ENCODE assay signal across 24 cellular contexts in the genomic region with DNA sequence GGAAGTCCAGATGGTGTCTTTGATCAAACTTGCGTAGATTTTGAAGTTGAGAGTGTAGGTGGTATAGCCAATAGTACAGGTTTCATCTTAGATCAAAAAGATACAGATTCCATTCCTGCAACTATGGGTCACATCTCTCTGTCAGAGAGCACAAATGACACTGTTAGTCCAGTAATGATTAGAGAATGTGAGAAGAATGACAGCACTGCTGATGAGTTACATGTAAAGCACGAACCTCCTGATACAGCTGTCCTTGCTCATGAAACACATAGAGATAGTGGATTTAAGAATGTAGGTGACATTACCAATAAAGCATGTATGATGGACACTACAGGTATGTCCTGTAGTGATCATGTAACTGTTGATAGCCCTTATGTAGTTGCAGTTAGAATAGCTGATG. TPM values are rescaled to one million over a fixed set of nuclear protein-coding genes. Genes with fewer than 3 reads are reported as not detected.
DNase-seq lines count a peak whose midpoint lies in the region; ATAC-seq, FAIRE-seq and TF ChIP-seq lines count a peak whose summit lies in the region.
"Had no signal": no experiment of that assay in that cellular context is flagged by ENCODE, and none has a peak within 500 bp of the region (broad histone marks: within the 10 kb centered on the region; RNA-seq: fewer than 3 reads in every experiment).

No MANE protein-coding gene starts in this region.

- no peak overlapping the region for H3K27ac ChIP-seq in HCT116 (ENCODE audit: low read depth, low read length)
- no peak overlapping the region for H3K27ac ChIP-seq in endothelial cell of umbilical vein (ENCODE audit: insufficient read depth, low read depth, low read length)
- H3K27ac ChIP-seq: 22Rv1; BLaER1 treated with 17β-estradiol and CSF1 and Interleukin-3, amounts not matched to agents 10 nM and 100 nM had no signal

- H3K4me2 ChIP-seq in HCT116 (ENCODE audit: low read length) (no peak overlapping the region), endothelial cell of umbilical vein (ENCODE audit: insufficient read depth, low read length) (no peak overlapping the region)
- H3K4me2 ChIP-seq: BLaER1 treated with 17β-estradiol and CSF1 and Interleukin-3, amounts not matched to agents 10 nM and 100 nM had no signal

- BruUV-seq in HCT116 (replicated peaks; lab: Mats Ljungman, UMichigan) (TSS peak; percentile 35), endothelial cell of umbilical vein (replicated peaks; lab: Mats Ljungman, UMichigan) (TSS peak; percentile 16)

- no peaks in the 10 kb centered on the region for H3K4me1 ChIP-seq in HCT116 (ENCODE audit: control insufficient read depth in 1 of 2, insufficient read depth in 2 of 2, low read length in 2 of 2)
- H3K4me1 ChIP-seq in endothelial cell of umbilical vein (ENCODE audit: control insufficient read depth, extremely low read depth, insufficient read depth, low read length), result no peaks in the 10 kb centered on the region
- H3K4me1 ChIP-seq: BLaER1 treated with 17β-estradiol and CSF1 and Interleukin-3, amounts not matched to agents 10 nM and 100 nM had no signal

- H3K9me2 ChIP-seq in HCT116 (ENCODE audit: insufficient read depth), result no peaks in the 10 kb centered on the region

- no peak overlapping the region for H3K27ac Mint-ChIP-seq in activated CD4-positive, alpha-beta T cell treated with anti-CD3 and anti-CD28 coated beads for 36 hours
- H3K27ac Mint-ChIP-seq in activated CD4-positive, alpha-beta T cell treated with anti-CD3 and anti-CD28 coated beads, Interleukin-2, amount 10 ng/mL, durations not matched to agents 7 days and 5 days, result no peak overlapping the region
- H3K27ac Mint-ChIP-seq in stimulated activated effector memory CD8-positive, alpha-beta T cell treated with anti-CD3 and anti-CD28 coated beads, Interleukin-12 subunit alpha, Interleukin-12 subunit beta, amount 100 ng/mL, for 72 hours, result no peak overlapping the region

- intact Hi-C loops in activated CD4-positive, alpha-beta T cell treated with anti-CD3 and anti-CD28 coated beads for 36 hours (cut with DNase I, micrococcal nuclease), result no loop called here
- intact Hi-C loops in HCT116 (cut with micrococcal nuclease), result no loop called here
- intact Hi-C loops in endothelial cell of umbilical vein (cut with micrococcal nuclease), result no loop called here

- dilution Hi-C loops in endothelial cell of umbilical vein (cut with MboI; ENCODE audit: extremely low pct_ligation_motif_present, low sequenced_read_pairs), result no loop called here

- ATAC-seq in activated CD4-positive, alpha-beta T cell treated with anti-CD3 and anti-CD28 coated beads for 36 hours, result peak; percentile 47
- ATAC-seq in HCT116 (no peak), HG03095 (IDR thresholded peaks at IDR 0.05; ENCODE audit: unreplicated experiment) (no peak)
- peak; percentile 75 for ATAC-seq in stimulated activated effector memory CD8-positive, alpha-beta T cell treated with anti-CD3 and anti-CD28 coated beads, Interleukin-12 subunit alpha, Interleukin-12 subunit beta, amount 100 ng/mL, for 72 hours
- ATAC-seq: K562, Panc1, SK-N-SH treated with all-trans-retinoic acid at 6 μM for 48 hours had no signal

- H3K36me3 Mint-ChIP-seq in activated CD4-positive, alpha-beta T cell treated with anti-CD3 and anti-CD28 coated beads for 36 hours (ENCODE audit: low read depth), result peaks cover 35% of the 10 kb centered on the region
- H3K36me3 Mint-ChIP-seq in activated CD4-positive, alpha-beta T cell treated with anti-CD3 and anti-CD28 coated beads, Interleukin-2, amount 10 ng/mL, durations not matched to agents 7 days and 5 days (ENCODE audit: low read depth), result peaks cover 43% of the 10 kb centered on the region
- peaks cover 39% of the 10 kb centered on the region for H3K36me3 Mint-ChIP-seq in stimulated activated effector memory CD8-positive, alpha-beta T cell treated with anti-CD3 and anti-CD28 coated beads, Interleukin-12 subunit alpha, Interleukin-12 subunit beta, amount 100 ng/mL, for 72 hours

- no peaks in the 10 kb centered on the region for H3K9me1 ChIP-seq in endothelial cell of umbilical vein (replicated peaks; ENCODE audit: control insufficient read depth, extremely low read depth, insufficient read depth, low read length)

- H2AFZ ChIP-seq in HCT116 (ENCODE audit: low read depth, low read length, poor library complexity, severe bottlenecking) (no peak overlapping the region), endothelial cell of umbilical vein (ENCODE audit: low read depth, low read length) (no peak overlapping the region)

- no peaks in the 10 kb centered on the region for H3K27me3 ChIP-seq in HCT116 (ENCODE audit: insufficient read depth, low read length)
- H3K27me3 ChIP-seq in endothelial cell of umbilical vein (ENCODE audit: control insufficient read depth in 2 of 2, insufficient read depth in 2 of 2, low read length in 2 of 2), result no peaks in the 10 kb centered on the region
- H3K27me3 ChIP-seq: BLaER1 treated with 17β-estradiol and CSF1 and Interleukin-3, amounts not matched to agents 10 nM and 100 nM had no signal

- DNase-seq in activated CD4-positive, alpha-beta T cell treated with anti-CD3 and anti-CD28 coated beads for 36 hours, result no peak
- DNase-seq in activated CD4-positive, alpha-beta T cell treated with anti-CD3 and anti-CD28 coated beads, Interleukin-2, amount 10 ng/mL, durations not matched to agents 7 days and 5 days, result no peak
- DNase-seq in HCT116 (ENCODE audit: low read depth, low spot score) (no peak), endothelial cell of umbilical vein (ENCODE audit: low read depth, low spot score) (no peak), superior temporal gyrus (ENCODE audit: extremely low spot score) (no peak), dedifferentiated amniotic fluid mesenchymal stem cell (ENCODE audit: extremely low spot score) (no peak)
- no peak for DNase-seq in stimulated activated effector memory CD8-positive, alpha-beta T cell treated with anti-CD3 and anti-CD28 coated beads, Interleukin-12 subunit alpha, Interleukin-12 subunit beta, amount 100 ng/mL, for 72 hours (ENCODE audit: low spot score in 2 of 2)
- DNase-seq: CD4-positive, alpha-beta memory T cell; DND-41; GDM1; NCI-H1092 treated with DMSO at 0.1 percent for 48 hours; NCI-H146; NCI-H2029; NCI-H226; NCI-H524; NCI-H774 had no signal

- H3K9me3 Mint-ChIP-seq in activated CD4-positive, alpha-beta T cell treated with anti-CD3 and anti-CD28 coated beads for 36 hours (ENCODE audit: low read depth), result no peaks in the 10 kb centered on the region
- H3K9me3 Mint-ChIP-seq in activated CD4-positive, alpha-beta T cell treated with anti-CD3 and anti-CD28 coated beads, Interleukin-2, amount 10 ng/mL, durations not matched to agents 7 days and 5 days, result no peaks in the 10 kb centered on the region
- H3K9me3 Mint-ChIP-seq in stimulated activated effector memory CD8-positive, alpha-beta T cell treated with anti-CD3 and anti-CD28 coated beads, Interleukin-12 subunit alpha, Interleukin-12 subunit beta, amount 100 ng/mL, for 72 hours, result no peaks in the 10 kb centered on the region
- H3K9me3 Mint-ChIP-seq: CD4-positive, alpha-beta memory T cell had no signal

- no peak for TF ChIP-seq POLR2A in HCT116 (IDR thresholded peaks at IDR 0.05; ENCODE audit: borderline replicate concordance, extremely low read depth, insufficient read depth, insufficient read length)
- TF ChIP-seq POLR2A in endothelial cell of umbilical vein (IDR thresholded peaks at IDR 0.05; ENCODE audit: low read depth, low read length), result no peak

- H3K9ac ChIP-seq in HCT116 (ENCODE audit: low read length), result no peak overlapping the region
- H3K9ac ChIP-seq in endothelial cell of umbilical vein (replicated peaks; ENCODE audit: extremely low read depth, insufficient read depth, low read length), result no peak overlapping the region
- H3K9ac ChIP-seq: BLaER1 treated with 17β-estradiol and CSF1 and Interleukin-3, amounts not matched to agents 10 nM and 100 nM had no signal

- RAD21 ChIA-PET in HCT116 (lab: Charles Lee; ENCODE audit: low non-redundant PET in 1 of 2, low total read pairs in 2 of 2, uncharacterized antibody in 2 of 2, unreplicated experiment in 2 of 2), result no interaction called here

- no peak overlapping the region for H3K4me3 Mint-ChIP-seq in activated CD4-positive, alpha-beta T cell treated with anti-CD3 and anti-CD28 coated beads for 36 hours
- H3K4me3 Mint-ChIP-seq in activated CD4-positive, alpha-beta T cell treated with anti-CD3 and anti-CD28 coated beads, Interleukin-2, amount 10 ng/mL, durations not matched to agents 7 days and 5 days, result no peak overlapping the region
- no peak overlapping the region for H3K4me3 Mint-ChIP-seq in stimulated activated effector memory CD8-positive, alpha-beta T cell treated with anti-CD3 and anti-CD28 coated beads, Interleukin-12 subunit alpha, Interleukin-12 subunit beta, amount 100 ng/mL, for 72 hours

- POLR2A ChIA-PET in activated CD4-positive, alpha-beta T cell treated with anti-CD3 and anti-CD28 coated beads for 36 hours (lab: Charles Lee), result interaction anchor here (0.5 kb wide), 1 partner anchor 200 kb away, joined by 3 read pairs; no protein-coding TSS in a partner anchor
- POLR2A ChIA-PET in activated CD4-positive, alpha-beta T cell treated with anti-CD3 and anti-CD28 coated beads, Interleukin-2, amount 10 ng/mL, durations not matched to agents 7 days and 5 days (lab: Charles Lee), result no interaction called here
- POLR2A ChIA-PET in HCT116 (lab: Charles Lee), result no interaction called here
- POLR2A ChIA-PET in endothelial cell of umbilical vein (lab: Charles Lee), result no interaction called here

- H4K20me1 ChIP-seq in HCT116 (ENCODE audit: insufficient read depth) (no peaks in the 10 kb centered on the region), endothelial cell of umbilical vein (replicated peaks; ENCODE audit: control insufficient read depth, extremely low read depth, insufficient read depth, low read length) (no peaks in the 10 kb centered on the region)

- H3K9me3 ChIP-seq in HCT116 (ENCODE audit: control insufficient read depth in 1 of 2, insufficient read depth in 1 of 2, low read depth in 1 of 2, low read length in 2 of 2) (no peaks in the 10 kb centered on the region), endothelial cell of umbilical vein (replicated peaks; ENCODE audit: control insufficient read depth, insufficient read depth, low read length) (no peaks in the 10 kb centered on the region)
- H3K9me3 ChIP-seq: BLaER1 treated with 17β-estradiol and CSF1 and Interleukin-3, amounts not matched to agents 10 nM and 100 nM had no signal

- TF ChIP-seq RAD21 in HCT116 (IDR thresholded peaks at IDR 0.05; ENCODE audit: low read depth), result no peak

- CTCF ChIA-PET in activated CD4-positive, alpha-beta T cell treated with anti-CD3 and anti-CD28 coated beads for 36 hours (lab: Charles Lee), result no interaction called here
- CTCF ChIA-PET in activated CD4-positive, alpha-beta T cell treated with anti-CD3 and anti-CD28 coated beads, Interleukin-2, amount 10 ng/mL, durations not matched to agents 7 days and 5 days (lab: Charles Lee), result no interaction called here
- CTCF ChIA-PET in HCT116 (lab: Charles Lee), result no interaction called here
- CTCF ChIA-PET in endothelial cell of umbilical vein (lab: Charles Lee), result interaction anchor here (0.5 to 1.8 kb wide), 2 partner anchors 39 to 78 kb away, joined by 3 to 6 read pairs; no protein-coding TSS in a partner anchor

- no peaks in the 10 kb centered on the region for H3K27me3 Mint-ChIP-seq in activated CD4-positive, alpha-beta T cell treated with anti-CD3 and anti-CD28 coated beads for 36 hours
- H3K27me3 Mint-ChIP-seq in activated CD4-positive, alpha-beta T cell treated with anti-CD3 and anti-CD28 coated beads, Interleukin-2, amount 10 ng/mL, durations not matched to agents 7 days and 5 days, result no peaks in the 10 kb centered on the region
- H3K27me3 Mint-ChIP-seq: CD4-positive, alpha-beta memory T cell had no signal

- H3K36me3 ChIP-seq in HCT116 (ENCODE audit: control insufficient read depth in 1 of 2, insufficient read depth in 2 of 2, low read length in 2 of 2) (peaks cover 3 to 6% of the 10 kb centered on the region in 2 experiments; a peak in 2 of 4 replicates), endothelial cell of umbilical vein (ENCODE audit: control insufficient read depth in 2 of 2, extremely low read depth in 1 of 2, insufficient read depth in 2 of 2, low read length in 2 of 2) (peaks cover 0 to 2% of the 10 kb centered on the region in 2 experiments)

- TF ChIP-seq CTCF in HCT116 (IDR thresholded peaks at IDR 0.05 in 2 of 3, conservative IDR thresholded peaks at IDR 0.05 in 1 of 3; ENCODE audit: borderline replicate concordance in 1 of 3, insufficient read depth in 1 of 3, low read depth in 2 of 3, low read length in 2 of 3) (no peak), endothelial cell of umbilical vein (IDR thresholded peaks at IDR 0.05; ENCODE audit: extremely low read depth in 1 of 2, insufficient read depth in 1 of 2, low read depth in 1 of 2, low read length in 2 of 2) (no peak)

- FAIRE-seq in endothelial cell of umbilical vein (lab: Jason Lieb, UNC), result no peak
- FAIRE-seq: GM19239, H1, K562 had no signal

- H3K4me3 ChIP-seq in HCT116 (replicated peaks in 1 of 2; ENCODE audit: low read depth in 1 of 2, low read length in 2 of 2), result no peak overlapping the region
- H3K4me3 ChIP-seq in endothelial cell of umbilical vein (replicated peaks in 1 of 3; ENCODE audit: insufficient read depth in 1 of 3, low read depth in 1 of 3, low read length in 3 of 3), result no peak overlapping the region
- H3K4me3 ChIP-seq: BLaER1 treated with 17β-estradiol and CSF1 and Interleukin-3, amounts not matched to agents 10 nM and 100 nM; K562 had no signal

- H3K4me1 Mint-ChIP-seq in activated CD4-positive, alpha-beta T cell treated with anti-CD3 and anti-CD28 coated beads for 36 hours, result peaks cover 40% of the 10 kb centered on the region
- H3K4me1 Mint-ChIP-seq in activated CD4-positive, alpha-beta T cell treated with anti-CD3 and anti-CD28 coated beads, Interleukin-2, amount 10 ng/mL, durations not matched to agents 7 days and 5 days, result no peaks in the 10 kb centered on the region
- peaks cover 43% of the 10 kb centered on the region for H3K4me1 Mint-ChIP-seq in stimulated activated effector memory CD8-positive, alpha-beta T cell treated with anti-CD3 and anti-CD28 coated beads, Interleukin-12 subunit alpha, Interleukin-12 subunit beta, amount 100 ng/mL, for 72 hours

- H3K79me2 ChIP-seq in HCT116 (ENCODE audit: insufficient read depth, low read length) (no peaks in the 10 kb centered on the region), endothelial cell of umbilical vein (ENCODE audit: control insufficient read depth, insufficient read depth, low read length) (peaks cover 2% of the 10 kb centered on the region)

RNA-seq across cellular contexts. Expression of gene LOXL4, which starts 59.1 kb away (rescaled TPM):
- not detected for total RNA-seq in activated CD4-positive, alpha-beta T cell treated with anti-CD3 and anti-CD28 coated beads for 36 hours
- total RNA-seq in activated CD4-positive, alpha-beta T cell treated with anti-CD3 and anti-CD28 coated beads, Interleukin-2, amount 10 ng/mL, durations not matched to agents 7 days and 5 days, result not detected
- total RNA-seq in HCT116 (2021; ENCODE audit: unreplicated experiment), result 1.3 TPM
- polyA plus RNA-seq in HCT116 (2012), result 1.8 and 2.2 TPM in 2 replicates
- total RNA-seq in endothelial cell of umbilical vein, result 0.92 and 1.4 TPM in 2 replicates
- 1.8 and 1.9 TPM in 2 replicates for polyA plus RNA-seq in endothelial cell of umbilical vein
- polyA plus RNA-seq in endothelial cell of umbilical vein (2011; cell fraction: cytosol; rRNA removed), result 1.3 and 1.9 TPM in 2 replicates
- 1.6 and 1.8 TPM in 2 replicates for polyA plus RNA-seq in endothelial cell of umbilical vein (2011; cell fraction: nucleus; rRNA removed)
- 1.4 and 2.2 TPM in 2 replicates for polyA plus RNA-seq in endothelial cell of umbilical vein (2012)
- 1.5 and 3.2 TPM in 2 replicates for polyA minus RNA-seq in endothelial cell of umbilical vein
- polyA minus RNA-seq in endothelial cell of umbilical vein (2011; cell fraction: cytosol; rRNA and poly(A)+ RNA removed), result not detected
- polyA minus RNA-seq in endothelial cell of umbilical vein (2011; cell fraction: nucleus; rRNA and poly(A)+ RNA removed), result 0.58 and 0.67 TPM in 2 replicates
- total RNA-seq: CD4-positive, alpha-beta memory T cell had no signal

Comparison
In these comparisons a context has a peak if more than half of its experiments do, and no peak if none do; other contexts are left out.
1. ATAC-seq: peak in activated CD4-positive, alpha-beta T cell treated with anti-CD3 and anti-CD28 coated beads for 36 hours (single experiment) and stimulated activated effector memory CD8-positive, alpha-beta T cell treated with anti-CD3 and anti-CD28 coated beads, Interleukin-12 subunit alpha, Interleukin-12 subunit beta, amount 100 ng/mL, for 72 hours (single experiment); none in HCT116 (single experiment) and HG03095 (single experiment).